In genomic region chr10:88064608-88065383, GRCh38 we compare ENCODE assay signal across 8 cellular contexts.
DNase-seq lines count a peak whose midpoint lies in the region; ATAC-seq and TF ChIP-seq lines count a peak whose summit lies in the region.

No MANE protein-coding gene starts in this region.

- peak in 1 of 2 donors; percentile 87 for TF ChIP-seq EP300 in tibial nerve (IDR thresholded peaks at IDR 0.05)

- H3K27me3 Mint-ChIP-seq in CD14-positive monocyte (ENCODE audit: low read depth in 3 of 3): peaks cover 0 to 3% (median 0%) of the 10 kb centered on the region in 3 donors
- H3K27me3 Mint-ChIP-seq in T-helper 17 cell: no peaks in the 10 kb centered on the region
- no peaks in the 10 kb centered on the region for H3K27me3 Mint-ChIP-seq in mesothelial cell of epicardium (ENCODE audit: low read depth)

- TF ChIP-seq POLR2A in tibial nerve (IDR thresholded peaks at IDR 0.05): no peak

- peak; percentile 52 for DNase-seq in CD14-positive monocyte (ENCODE audit: low spot score)
- DNase-seq in T-helper 17 cell: no peak
- peak; percentile 79 for DNase-seq in Right ventricle myocardium inferior (ENCODE audit: missing footprints)
- peak; percentile 74 to 97 for DNase-seq in tibial nerve (ENCODE audit: low spot score in 2 of 2)
- no peak for DNase-seq in SHP77 (lab: John Stamatoyannopoulos, UW)
- DNase-seq in mesothelial cell of epicardium (ENCODE audit: low spot score in 2 of 2, unreplicated experiment in 2 of 2): no peak

- WGBS in tibial nerve, 2 donors: 69 to 82% methylated on average over 5 of the region's 5 CpGs

- no peaks in the 10 kb centered on the region for H3K9me3 ChIP-seq in T-helper 17 cell (ENCODE audit: control insufficient read depth, low read length, poor library complexity, severe bottlenecking)
- H3K9me3 ChIP-seq in tibial nerve: no peaks in the 10 kb centered on the region

- H3K36me3 ChIP-seq in tibial nerve: no peaks in the 10 kb centered on the region

- H3K27me3 ChIP-seq in tibial nerve: no peaks in the 10 kb centered on the region

- H3K4me3 Mint-ChIP-seq in CD14-positive monocyte: peak overlapping the region in 1 of 2 donors; percentile 74
- peak overlapping the region; percentile 41 for H3K4me3 Mint-ChIP-seq in T-helper 17 cell
- no peak overlapping the region for H3K4me3 Mint-ChIP-seq in mesothelial cell of epicardium

- H3K27ac ChIP-seq in tibial nerve: peak overlapping the region in 2 of 4 donors; percentile 9 to 45

- no peak for TF ChIP-seq CTCF in CD14-positive monocyte (IDR thresholded peaks at IDR 0.05)
- TF ChIP-seq CTCF in tibial nerve (IDR thresholded peaks at IDR 0.05): no peak
- no peak for TF ChIP-seq CTCF in mesothelial cell of epicardium (IDR thresholded peaks at IDR 0.05; ENCODE audit: unreplicated experiment)

- peak; percentile 57 for ATAC-seq in GM19035 (IDR thresholded peaks at IDR 0.05; ENCODE audit: unreplicated experiment)
- peak; percentile 50 for ATAC-seq in HG03135 (IDR thresholded peaks at IDR 0.05; ENCODE audit: unreplicated experiment)
- ATAC-seq in T-helper 17 cell: peak; percentile 92
- peak; percentile 28 for ATAC-seq in Right ventricle myocardium inferior

- peaks cover 0 to 39% (median 28%) of the 10 kb centered on the region in 4 donors for H3K4me1 ChIP-seq in tibial nerve

- intact Hi-C loops in CD14-positive monocyte (cut with micrococcal nuclease) (loop anchor here in 1 of 2 donors (5.0 kb wide), 1 partner anchor 43 kb away; no protein-coding TSS in a partner anchor), Right ventricle myocardium inferior (cut with DNase I) (loop anchor here (5.0 to 10.0 kb wide), 2 partner anchors 83 to 200 kb away; partner anchors contain the start of genes KLLN and PTEN)

- peaks cover 0 to 7% of the 10 kb centered on the region in 2 donors for H3K36me3 Mint-ChIP-seq in CD14-positive monocyte
- no peaks in the 10 kb centered on the region for H3K36me3 Mint-ChIP-seq in T-helper 17 cell (ENCODE audit: low read depth)
- no peaks in the 10 kb centered on the region for H3K36me3 Mint-ChIP-seq in mesothelial cell of epicardium

- H3K4me3 ChIP-seq in tibial nerve: no peak overlapping the region

- H3K27ac Mint-ChIP-seq in CD14-positive monocyte: peak overlapping the region; percentile 92 to 98 (median 97)
- peak overlapping the region; percentile 39 for H3K27ac Mint-ChIP-seq in T-helper 17 cell
- H3K27ac Mint-ChIP-seq in mesothelial cell of epicardium: no peak overlapping the region

- H3K4me1 Mint-ChIP-seq in CD14-positive monocyte (peaks cover 91% of the 10 kb centered on the region), T-helper 17 cell (peaks cover 34% of the 10 kb centered on the region), mesothelial cell of epicardium (peaks cover 10% of the 10 kb centered on the region)

- H3K9me3 Mint-ChIP-seq in CD14-positive monocyte (peaks cover 0 to 2% (median 0%) of the 10 kb centered on the region in 7 donors), mesothelial cell of epicardium (peaks cover 3% of the 10 kb centered on the region)

Comparison
In these comparisons a context has a peak if more than half of its experiments do, and no peak if none do; other contexts are left out.
1. DNase-seq: peak in CD14-positive monocyte (single experiment), Right ventricle myocardium inferior (single experiment) and tibial nerve (2 of 2); none in T-helper 17 cell (0 of 3), SHP77 (0 of 2) and mesothelial cell of epicardium (0 of 2).
2. ATAC-seq: peak in every context shown above with its lines; median percentile 92 in T-helper 17 cell; 57 in GM19035; 50 in HG03135; 28 in Right ventricle myocardium inferior.